Comparison of ENCODE assay signal across 1 cellular context in genomic region chr16:67407176-67407787, GRCh38.
A peak's percentile ranks its signal among the peaks of the same experiment; 100 is the strongest.
TF ChIP-seq lines count a peak whose summit lies in the region.

No MANE protein-coding gene starts in this region.

TF ChIP-seq in H1, 55 proteins besides CTCF, POLR2A, EP300 and RAD21:
- TF ChIP-seq GTF2F1 (IDR thresholded peaks at IDR 0.05; ENCODE audit: borderline replicate concordance, low read depth, low read length) (no peak), BACH1 (IDR thresholded peaks at IDR 0.05; ENCODE audit: low read length) (0 out of 2 replicates have a peak, but pooled peaks have one; percentile 23)
